Comparison of ENCODE assay signal across 1 cellular context in the genomic region with DNA sequence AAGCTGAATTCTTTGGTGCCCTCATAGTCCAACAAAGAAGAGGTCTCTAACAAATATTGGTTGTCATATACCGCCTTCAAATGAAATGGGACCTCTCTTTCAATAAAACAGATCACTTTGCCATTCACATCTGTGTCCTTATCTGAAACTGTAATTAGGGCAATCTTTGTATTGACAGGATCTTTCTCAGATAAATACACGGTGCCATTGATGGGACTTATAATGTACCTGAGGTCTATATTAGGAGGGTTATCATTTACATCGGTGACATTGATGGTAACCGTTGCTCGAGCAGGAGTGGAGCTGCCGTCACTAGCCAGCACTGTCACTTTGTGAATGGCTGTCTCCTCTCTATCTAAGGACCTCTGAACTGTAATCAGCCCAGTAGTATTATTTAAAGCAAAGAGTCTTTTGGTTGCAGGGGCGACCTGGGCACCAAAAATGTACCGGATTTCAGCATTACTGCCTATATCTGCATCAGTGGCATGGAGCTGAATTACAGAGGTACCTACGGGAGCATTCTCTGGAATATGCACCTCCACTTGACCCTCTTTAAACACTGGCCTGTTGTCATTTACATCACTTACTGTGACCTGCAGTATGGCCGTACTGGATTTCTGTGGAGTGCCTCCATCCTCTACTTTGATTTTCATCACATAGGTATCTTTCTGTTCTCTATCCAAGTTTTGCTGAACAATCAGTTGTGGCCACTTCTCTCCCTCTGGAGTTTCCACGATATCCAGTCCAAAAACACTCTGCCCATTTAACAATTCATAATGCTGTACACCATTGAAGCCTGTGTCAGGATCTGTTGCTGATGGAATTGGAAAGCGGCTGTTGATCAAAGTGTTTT.
TF ChIP-seq lines count a peak whose summit lies in the region.

No MANE protein-coding gene starts in this region.

TF ChIP-seq in SK-N-SH treated with all-trans-retinoic acid at 6 μM for 48 hours, 23 proteins besides CTCF, POLR2A, EP300 and RAD21 (continued from another document):
- TF ChIP-seq, protein P1, sequence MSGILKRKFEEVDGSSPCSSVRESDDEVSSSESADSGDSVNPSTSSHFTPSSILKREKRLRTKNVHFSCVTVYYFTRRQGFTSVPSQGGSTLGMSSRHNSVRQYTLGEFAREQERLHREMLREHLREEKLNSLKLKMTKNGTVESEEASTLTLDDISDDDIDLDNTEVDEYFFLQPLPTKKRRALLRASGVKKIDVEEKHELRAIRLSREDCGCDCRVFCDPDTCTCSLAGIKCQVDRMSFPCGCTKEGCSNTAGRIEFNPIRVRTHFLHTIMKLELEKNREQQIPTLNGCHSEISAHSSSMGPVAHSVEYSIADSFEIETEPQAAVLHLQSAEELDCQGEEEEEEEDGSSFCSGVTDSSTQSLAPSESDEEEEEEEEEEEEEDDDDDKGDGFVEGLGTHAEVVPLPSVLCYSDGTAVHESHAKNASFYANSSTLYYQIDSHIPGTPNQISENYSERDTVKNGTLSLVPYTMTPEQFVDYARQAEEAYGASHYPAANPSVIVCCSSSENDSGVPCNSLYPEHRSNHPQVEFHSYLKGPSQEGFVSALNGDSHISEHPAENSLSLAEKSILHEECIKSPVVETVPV (CRISPR knock-in tag; IDR thresholded peaks at IDR 0.05): no peak
- TF ChIP-seq CREB5 (CRISPR knock-in tag; IDR thresholded peaks at IDR 0.05; ENCODE audit: low read depth): no peak
- TF ChIP-seq GLIS3 (CRISPR knock-in tag; IDR thresholded peaks at IDR 0.05): no peak
- TF ChIP-seq RARB (CRISPR knock-in tag; IDR thresholded peaks at IDR 0.05): no peak
- no peak for TF ChIP-seq ZNF8 (CRISPR knock-in tag; IDR thresholded peaks at IDR 0.05)
- no peak for TF ChIP-seq ZC3H10 (CRISPR knock-in tag; IDR thresholded peaks at IDR 0.05)
- no peak for TF ChIP-seq CSDC2 (CRISPR knock-in tag; IDR thresholded peaks at IDR 0.05)
